Comparison of ENCODE assay signal across 20 cellular contexts in genomic region chrX:112025753-112026152, GRCh38. TPM values are rescaled to one million over a fixed set of nuclear protein-coding genes. Genes with fewer than 3 reads are reported as not detected.
DNase-seq lines count a peak whose midpoint lies in the region; ATAC-seq and TF ChIP-seq lines count a peak whose summit lies in the region.
"Had no signal": no experiment of that assay in that cellular context is flagged by ENCODE, and none has a peak within 500 bp of the region (broad histone marks: within the 10 kb centered on the region; RNA-seq: fewer than 3 reads in every experiment).

No MANE protein-coding gene starts in this region.

- WGBS in heart left ventricle, 4 donors: 71 to 94% (median 88%) methylated on average over 1 of the region's 1 CpG

- H3K27ac ChIP-seq in heart left ventricle (no peak overlapping the region), vagina (no peak overlapping the region)
- H3K27ac ChIP-seq: esophagus squamous epithelium, heart right ventricle, SJSA1 had no signal

- H3K4me1 ChIP-seq in heart left ventricle (no peaks in the 10 kb centered on the region), vagina (no peaks in the 10 kb centered on the region)
- H3K4me1 ChIP-seq: esophagus squamous epithelium, heart right ventricle, SJSA1 had no signal

- DNase-seq in Ammon's horn (ENCODE audit: low spot score) (no peak), heart left ventricle (no peak), vagina (ENCODE audit: extremely low spot score in 2 of 2) (no peak)
- DNase-seq: activated CD4-positive, alpha-beta T cell treated with anti-CD3 and anti-CD28 coated beads for 48 hours; activated naive CD8-positive, alpha-beta T cell treated with anti-CD3 and anti-CD28 coated beads for 36 hours; activated T-cell treated with anti-CD3 and anti-CD28 coated beads, Interleukin-2, amount 50 U/mL, for 1 hour; esophagus squamous epithelium; heart right ventricle; kidney; mesendoderm; retina; stimulated activated CD4-positive, alpha-beta T cell treated with anti-CD3 and anti-CD28 coated beads, Interleukin-15, amount 100 ng/mL, for 24 hours had no signal

- no peak overlapping the region for H3K4me3 ChIP-seq in heart left ventricle
- H3K4me3 ChIP-seq in vagina: no peak overlapping the region
- H3K4me3 ChIP-seq: esophagus squamous epithelium, heart right ventricle, SJSA1 had no signal

- TF ChIP-seq POLR2A in heart left ventricle (IDR thresholded peaks at IDR 0.05) (no peak), vagina (IDR thresholded peaks at IDR 0.05) (no peak)

- H3K36me3 ChIP-seq in heart left ventricle: no peaks in the 10 kb centered on the region
- no peaks in the 10 kb centered on the region for H3K36me3 ChIP-seq in vagina
- H3K36me3 ChIP-seq: esophagus squamous epithelium, heart right ventricle, SJSA1 had no signal

- H3K9me3 ChIP-seq in heart left ventricle: peaks cover 0 to 5% (median 0%) of the 10 kb centered on the region in 12 donors
- H3K9me3 ChIP-seq in vagina: no peaks in the 10 kb centered on the region
- H3K9me3 ChIP-seq: esophagus squamous epithelium, SJSA1 had no signal

- peak; percentile 84 for ATAC-seq in GM18517 (IDR thresholded peaks at IDR 0.05; ENCODE audit: unreplicated experiment)
- peak; percentile 92 for ATAC-seq in GM21390 (IDR thresholded peaks at IDR 0.05; ENCODE audit: unreplicated experiment)
- ATAC-seq in HG02938 (IDR thresholded peaks at IDR 0.05; ENCODE audit: unreplicated experiment): peak; percentile 79
- peak; percentile 55 for ATAC-seq in HG03575 (IDR thresholded peaks at IDR 0.05; ENCODE audit: extremely low read depth, insufficient number of reproducible peaks, low FRiP score, unreplicated experiment)
- no peak for ATAC-seq in HG03196 (IDR thresholded peaks at IDR 0.05; ENCODE audit: unreplicated experiment)
- no peak for ATAC-seq in heart left ventricle
- ATAC-seq: heart right ventricle had no signal

- intact Hi-C loops in heart left ventricle (cut with DNase I): no loop called here
- intact Hi-C loops in vagina (cut with DNase I): no loop called here

- no peaks in the 10 kb centered on the region for H3K27me3 ChIP-seq in heart left ventricle
- H3K27me3 ChIP-seq in vagina: no peaks in the 10 kb centered on the region
- H3K27me3 ChIP-seq: esophagus squamous epithelium, SJSA1 had no signal

- TF ChIP-seq CTCF in heart left ventricle (IDR thresholded peaks at IDR 0.05) (no peak), vagina (IDR thresholded peaks at IDR 0.05) (no peak)

RNA-seq across cellular contexts. Expression of gene TRPC5, which starts 56.8 kb away (rescaled TPM):
- not detected for total RNA-seq in heart left ventricle
- not detected for polyA plus RNA-seq in heart left ventricle
- not detected for total RNA-seq in vagina
- total RNA-seq: activated naive CD8-positive, alpha-beta T cell treated with anti-CD3 and anti-CD28 coated beads for 36 hours; esophagus squamous epithelium; heart right ventricle; kidney; NCI-H460; OCI-LY7; SJSA1 had no signal
- polyA plus RNA-seq: heart right ventricle had no signal

RNA-seq across cellular contexts. Expression of gene RTL4, which starts 57.1 kb away (rescaled TPM):
- total RNA-seq in heart left ventricle (not detected), vagina (not detected)
- not detected for polyA plus RNA-seq in heart left ventricle
- total RNA-seq: activated naive CD8-positive, alpha-beta T cell treated with anti-CD3 and anti-CD28 coated beads for 36 hours; esophagus squamous epithelium; heart right ventricle; kidney; NCI-H460; OCI-LY7; SJSA1 had no signal
- polyA plus RNA-seq: heart right ventricle had no signal

Comparison
In these comparisons a context has a peak if more than half of its experiments do, and no peak if none do; other contexts are left out.
1. ATAC-seq: peak in GM18517 (single experiment), GM21390 (single experiment), HG02938 (single experiment) and HG03575 (single experiment); none in HG03196 (single experiment) and heart left ventricle (0 of 4).